In the genomic region with DNA sequence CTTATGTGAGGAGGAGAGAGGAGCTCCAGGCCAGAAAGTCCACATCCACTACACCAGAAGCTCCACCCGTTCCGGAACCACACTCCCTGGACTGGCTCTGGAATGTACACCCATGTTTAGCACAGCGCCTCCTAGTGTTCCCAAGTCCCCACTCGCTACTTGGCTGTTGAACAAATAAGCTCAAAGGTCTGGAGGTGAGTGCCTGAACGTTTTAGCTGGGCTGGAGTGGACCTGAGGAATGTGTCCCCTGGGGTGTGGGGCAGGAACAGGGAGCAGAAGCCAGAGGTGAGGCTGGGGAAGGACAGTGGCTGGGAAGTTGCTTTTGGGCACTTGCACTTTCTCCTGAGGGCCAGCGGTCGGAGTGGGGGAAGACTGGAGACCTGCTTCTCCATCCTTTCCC, we compare ENCODE assay signal across 8 cellular contexts.
DNase-seq lines count a peak whose midpoint lies in the region; ATAC-seq and TF ChIP-seq lines count a peak whose summit lies in the region.

No MANE protein-coding gene starts in this region.

- POLR2A ChIA-PET in CD4-positive, alpha-beta T cell (lab: Charles Lee): no interaction called here

- H3K36me3 Mint-ChIP-seq in naive B cell: no peaks in the 10 kb centered on the region
- no peaks in the 10 kb centered on the region for H3K36me3 Mint-ChIP-seq in CD4-positive, alpha-beta T cell (ENCODE audit: low read depth)

- DNase-seq in DMS53 (lab: John Stamatoyannopoulos, UW) (peak; percentile 60), DMS53 treated with DMSO at 0.1 percent for 48 hours (lab: John Stamatoyannopoulos, UW; ENCODE audit: unreplicated experiment) (no peak), MV-4-11 (lab: John Stamatoyannopoulos, UW) (peak; percentile 7), choroid plexus epithelial cell (ENCODE audit: low read depth) (peak; percentile 72), naive B cell (no peak), cerebellar nuclear complex (lab: John Stamatoyannopoulos, UW) (no peak)
- no peak for DNase-seq in NK-92 treated with Interleukin-12 subunit alpha and Interleukin-12 subunit beta, amount 100 ng/mL, for 24 hours (lab: John Stamatoyannopoulos, UW)
- DNase-seq in CD4-positive, alpha-beta T cell: no peak

- no peaks in the 10 kb centered on the region for H3K27me3 ChIP-seq in CD4-positive, alpha-beta T cell (ENCODE audit: control insufficient read depth, insufficient read depth, low read length)

- peaks cover 0 to 5% (median 4%) of the 10 kb centered on the region in 3 donors for H3K27me3 Mint-ChIP-seq in naive B cell
- H3K27me3 Mint-ChIP-seq in CD4-positive, alpha-beta T cell: peaks cover 5% of the 10 kb centered on the region

- peak; percentile 31 to 48 for ATAC-seq in naive B cell (ENCODE audit: low read depth in 2 of 2)
- no peak for ATAC-seq in CD4-positive, alpha-beta T cell (ENCODE audit: poor library complexity)

- no peak overlapping the region for H3K27ac ChIP-seq in CD4-positive, alpha-beta T cell (ENCODE audit: low read depth, low read length)

- H3K4me1 Mint-ChIP-seq in naive B cell: peaks cover 0 to 3% (median 0%) of the 10 kb centered on the region in 3 donors
- H3K4me1 Mint-ChIP-seq in CD4-positive, alpha-beta T cell (ENCODE audit: low read depth): no peaks in the 10 kb centered on the region

- H3K27ac Mint-ChIP-seq in naive B cell: no peak overlapping the region
- no peak overlapping the region for H3K27ac Mint-ChIP-seq in CD4-positive, alpha-beta T cell

- no peak overlapping the region for H3K4me3 ChIP-seq in choroid plexus epithelial cell (ENCODE audit: low read depth, low read length)

- H3K4me3 Mint-ChIP-seq in naive B cell: peak overlapping the region in 1 of 8 donors; percentile 42
- H3K4me3 Mint-ChIP-seq in CD4-positive, alpha-beta T cell: no peak overlapping the region

- CTCF ChIA-PET in CD4-positive, alpha-beta T cell (lab: Charles Lee): interaction anchor here (0.7 to 1.4 kb wide), 4 partner anchors 27 to 392 kb away, joined by 3 to 4 read pairs (median 3); partner anchors contain the start of gene STEAP1B

- intact Hi-C loops in CD4-positive, alpha-beta T cell (cut with DNase I, micrococcal nuclease): loop anchor here (1.0 to 10.0 kb wide), 4 partner anchors 380 to 948 kb away; partner anchors contain the start of genes IL6 (in 1 of the 2) and STEAP1B (in 1 of the 2)

- TF ChIP-seq CTCF in choroid plexus epithelial cell (conservative IDR thresholded peaks at IDR 0.05; ENCODE audit: low read depth, low read length): peak; percentile 71
- no peak for TF ChIP-seq CTCF in CD4-positive, alpha-beta T cell (IDR thresholded peaks at IDR 0.05)

- H3K9me3 ChIP-seq in CD4-positive, alpha-beta T cell (ENCODE audit: control insufficient read depth, low read length): no peaks in the 10 kb centered on the region

- H3K9me3 Mint-ChIP-seq in naive B cell: no peaks in the 10 kb centered on the region
- no peaks in the 10 kb centered on the region for H3K9me3 Mint-ChIP-seq in CD4-positive, alpha-beta T cell

Comparison
In these comparisons a context has a peak if more than half of its experiments do, and no peak if none do; other contexts are left out.
1. DNase-seq: peak in DMS53 (single experiment), MV-4-11 (single experiment) and choroid plexus epithelial cell (single experiment); none in DMS53 treated with DMSO at 0.1 percent for 48 hours (single experiment), naive B cell (single experiment), cerebellar nuclear complex (0 of 2), NK-92 treated with Interleukin-12 subunit alpha and Interleukin-12 subunit beta, amount 100 ng/mL, for 24 hours (single experiment) and CD4-positive, alpha-beta T cell (0 of 10).